Comparison of ENCODE assay signal across 16 cellular contexts in genomic region chr15:48657891-48658591, GRCh38.
"Had no signal": no experiment of that assay in that cellular context is flagged by ENCODE, and none has a peak within 500 bp of the region (broad histone marks: within the 10 kb centered on the region; RNA-seq: fewer than 3 reads in every experiment).

No MANE protein-coding gene starts in this region.

- H3K27me3 ChIP-seq: adrenal gland, spleen had no signal

- H3K4me3 ChIP-seq: adrenal gland, coronary artery, spleen had no signal

- H3K36me3 Mint-ChIP-seq: activated naive CD4-positive, alpha-beta T cell treated with anti-CD3 and anti-CD28 coated beads, Interleukin-2, amount 10 ng/mL, durations not matched to agents 7 days and 5 days; type B pancreatic cell had no signal

- H3K27ac ChIP-seq: adrenal gland, coronary artery, parathyroid adenoma had no signal

- H3K9ac ChIP-seq: parathyroid adenoma had no signal

- H3K4me1 Mint-ChIP-seq: activated naive CD4-positive, alpha-beta T cell treated with anti-CD3 and anti-CD28 coated beads, Interleukin-2, amount 10 ng/mL, durations not matched to agents 7 days and 5 days; nephron progenitor cell had no signal

- H3K9me3 Mint-ChIP-seq: activated naive CD4-positive, alpha-beta T cell treated with anti-CD3 and anti-CD28 coated beads, Interleukin-2, amount 10 ng/mL, durations not matched to agents 7 days and 5 days; activated T-helper 2 cell treated with anti-CD3 and anti-CD28 coated beads, Interferon-gamma antibody, Interleukin-2, Interleukin-4, amounts not matched to agents 10 μg/mL and 5 μg/mL and 100 μg/mL, durations not matched to agents 14 hours and 24 hours and 36 hours; type B pancreatic cell had no signal

- DNase-seq: activated naive CD4-positive, alpha-beta T cell treated with anti-CD3 and anti-CD28 coated beads, Interleukin-2, amount 10 ng/mL, durations not matched to agents 7 days and 5 days; adrenal gland; central memory CD4-positive, alpha-beta T cell; effector CD4-positive, alpha-beta T cell; hypothalamus; kidney glomerular epithelial cell; nephron progenitor cell; spleen; stimulated activated CD4-positive, alpha-beta T cell treated with anti-CD3 and anti-CD28 coated beads, Interleukin-1b, Interleukin-23, amount 100 ng/mL, for 48 hours; stimulated activated naive CD4-positive, alpha-beta T cell; substantia nigra had no signal

- ATAC-seq: activated CD4-positive, CD25-positive, alpha-beta regulatory T cell treated with anti-CD3 and anti-CD28 coated beads, Interleukin-2, amount 50 U/mL, for 24 hours had no signal

- H3K36me3 ChIP-seq: adrenal gland, spleen had no signal

- H3K9me3 ChIP-seq: adrenal gland, spleen had no signal

- H3K27ac Mint-ChIP-seq: activated naive CD4-positive, alpha-beta T cell treated with anti-CD3 and anti-CD28 coated beads, Interleukin-2, amount 10 ng/mL, durations not matched to agents 7 days and 5 days; activated T-helper 2 cell treated with anti-CD3 and anti-CD28 coated beads, Interferon-gamma antibody, Interleukin-2, Interleukin-4, amounts not matched to agents 10 μg/mL and 5 μg/mL and 100 μg/mL, durations not matched to agents 14 hours and 24 hours and 36 hours; nephron progenitor cell; type B pancreatic cell had no signal

- H3K4me3 Mint-ChIP-seq: activated naive CD4-positive, alpha-beta T cell treated with anti-CD3 and anti-CD28 coated beads, Interleukin-2, amount 10 ng/mL, durations not matched to agents 7 days and 5 days; nephron progenitor cell; type B pancreatic cell had no signal

- H3K4me1 ChIP-seq: adrenal gland, parathyroid adenoma, spleen had no signal
